In the genomic region with DNA sequence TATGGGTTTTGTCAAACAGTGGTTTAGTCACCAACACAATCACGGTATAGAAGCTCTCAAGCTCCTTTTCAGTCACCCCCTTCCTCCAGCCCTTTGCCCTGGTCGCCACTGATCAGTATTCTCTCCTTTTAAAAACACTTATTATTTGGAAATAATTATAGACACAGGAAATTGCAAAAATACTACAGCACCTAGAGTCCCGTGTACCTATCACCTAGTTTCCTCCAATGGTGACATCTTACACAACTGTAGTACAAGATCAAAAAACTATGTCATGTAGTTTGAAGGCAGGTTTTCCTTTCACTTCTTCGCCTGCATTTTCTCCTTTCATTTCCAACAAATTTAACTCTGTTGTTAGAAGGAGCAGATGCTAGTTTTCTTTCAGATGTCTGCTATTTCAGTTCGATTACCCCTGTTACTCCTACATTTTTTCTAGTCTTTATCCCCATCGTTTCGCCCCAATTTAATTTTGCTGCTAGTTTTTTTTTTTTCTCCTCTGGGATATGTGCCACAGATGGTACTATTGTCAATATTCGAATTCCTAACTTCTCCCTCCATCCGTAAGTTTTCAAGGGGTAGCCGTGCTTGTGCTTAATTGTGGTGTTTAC, we compare ENCODE assay signal across 9 cellular contexts. TPM values are rescaled to one million over a fixed set of nuclear protein-coding genes. Genes with fewer than 3 reads are reported as not detected.
DNase-seq lines count a peak whose midpoint lies in the region; ATAC-seq, FAIRE-seq and TF ChIP-seq lines count a peak whose summit lies in the region.
"Had no signal": no experiment of that assay in that cellular context is flagged by ENCODE, and none has a peak within 500 bp of the region (broad histone marks: within the 10 kb centered on the region; RNA-seq: fewer than 3 reads in every experiment).

No MANE protein-coding gene starts in this region.

- peak overlapping the region; percentile 55 to 96 (median 80) for H3K4me3 ChIP-seq in dorsolateral prefrontal cortex
- H3K4me3 ChIP-seq in mononuclear cell (ENCODE audit: low read length): peak overlapping the region; percentile 78

- DNase-seq in NCI-H2081 (lab: John Stamatoyannopoulos, UW): peak; percentile 1 to 8
- DNase-seq in NCI-H2081 treated with DMSO at 0.1 percent for 48 hours (lab: John Stamatoyannopoulos, UW): no peak
- peak; percentile 13 for DNase-seq in SK-MEL-5 (ENCODE audit: low read depth, low spot score)
- DNase-seq in dorsolateral prefrontal cortex: peak in 1 of 10 donors; percentile 13
- DNase-seq in urothelium cell line (ENCODE audit: low spot score): peak; percentile 23
- DNase-seq in MV-4-11 (lab: John Stamatoyannopoulos, UW): no peak

- ATAC-seq in HG03159 (IDR thresholded peaks at IDR 0.05; ENCODE audit: unreplicated experiment): peak; percentile 34

- no peaks in the 10 kb centered on the region for H3K9me3 ChIP-seq in mononuclear cell (ENCODE audit: low read depth, low read length)

- intact Hi-C loops in dorsolateral prefrontal cortex (cut with DNase I): loop anchor here in 1 of 2 donors (1.0 to 10.0 kb wide), 8 partner anchors 46 to 546 kb away; partner anchors contain the start of gene SSBP2

- peaks cover 10% of the 10 kb centered on the region for H3K4me1 ChIP-seq in mononuclear cell (ENCODE audit: insufficient read depth, low read length)

- H3K27ac ChIP-seq in dorsolateral prefrontal cortex: peak overlapping the region; percentile 88 to 100 (median 99)

- no peak for TF ChIP-seq CTCF in dorsolateral prefrontal cortex (IDR thresholded peaks at IDR 0.05 in 54 of 56, conservative IDR thresholded peaks at IDR 0.05 in 2 of 56; ENCODE audit: low read depth in 1 of 56, partially characterized antibody in 56 of 56)

- H3K27me3 ChIP-seq in dorsolateral prefrontal cortex (no peaks in the 10 kb centered on the region), mononuclear cell (ENCODE audit: insufficient read depth, low read length) (no peaks in the 10 kb centered on the region)

- FAIRE-seq in urothelium cell line (lab: Jason Lieb, UNC): no peak
- FAIRE-seq: colon had no signal

- in situ Hi-C loops in SK-MEL-5 (cut with HindIII; ENCODE audit: low pct_unique_long_range_greater_than_20kb, low sequenced_read_pairs): no loop called here

RNA-seq across cellular contexts. Expression of gene ATG10, which starts 0.6 kb away (rescaled TPM):
- total RNA-seq in SK-MEL-5 (2014; rRNA removed; shearing (Covaris generic)): 7.1 and 10.0 TPM in 2 replicates
- 7.2 and 8.4 TPM in 2 replicates for polyA plus RNA-seq in SK-MEL-5 (2015; cell fraction: cytosol; rRNA removed)
- polyA plus RNA-seq in SK-MEL-5 (2015; cell fraction: nucleus; rRNA removed): 6.3 and 7.4 TPM in 2 replicates
- total RNA-seq in dorsolateral prefrontal cortex: 10 to 100 TPM in 95 of 120 experiments, 1 to 10 TPM in 25; 6.7 to 22.6 (median 12.7) TPM
- 2.4 TPM for total RNA-seq in mononuclear cell

Comparison
In these comparisons a context has a peak if more than half of its experiments do, and no peak if none do; other contexts are left out.
1. DNase-seq: peak in NCI-H2081 (2 of 2), SK-MEL-5 (single experiment) and urothelium cell line (single experiment); none in NCI-H2081 treated with DMSO at 0.1 percent for 48 hours (single experiment) and MV-4-11 (single experiment).